Comparison of ENCODE assay signal across 22 cellular contexts in the genomic region with DNA sequence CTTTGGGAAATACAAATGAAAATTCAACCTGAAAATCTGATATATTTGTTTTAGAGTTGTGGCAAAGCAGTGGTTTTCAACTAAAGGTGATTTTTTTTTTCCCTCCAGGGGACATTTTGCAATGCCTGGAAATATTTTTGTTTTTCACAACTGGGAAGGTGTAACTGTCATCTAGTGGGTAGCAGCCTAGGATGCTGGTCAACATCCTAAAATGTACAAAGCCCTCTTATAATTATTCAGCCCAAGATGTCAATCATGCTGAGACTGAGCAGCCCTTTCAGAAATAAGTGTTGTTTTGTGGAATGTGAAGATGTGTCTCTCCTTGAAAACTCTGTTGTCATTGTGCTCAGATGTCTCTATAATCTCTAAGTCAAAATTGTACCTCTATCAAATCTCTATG.
"Had no signal": no experiment of that assay in that cellular context is flagged by ENCODE, and none has a peak within 500 bp of the region (broad histone marks: within the 10 kb centered on the region; RNA-seq: fewer than 3 reads in every experiment).

No MANE protein-coding gene starts in this region.

- H3K4me1 Mint-ChIP-seq: activated CD4-positive, alpha-beta memory T cell treated with anti-CD3 and anti-CD28 coated beads, Interleukin-2, amount 10 ng/mL, durations not matched to agents 7 days and 5 days; activated CD8-positive, alpha-beta memory T cell treated with anti-CD3 and anti-CD28 coated beads, Interleukin-2, amount 10 ng/mL, durations not matched to agents 7 days and 5 days; activated naive CD8-positive, alpha-beta T cell treated with anti-CD3 and anti-CD28 coated beads for 36 hours; natural killer cell; stimulated activated naive B cell treated with anti-CD40 and anti-IgM and Interleukin-4, amounts not matched to agents 10 μg/mL and 1 μg/mL and 100 μg/mL, for 72 hours had no signal

- H3K36me3 Mint-ChIP-seq: activated CD8-positive, alpha-beta memory T cell treated with anti-CD3 and anti-CD28 coated beads, Interleukin-2, amount 10 ng/mL, durations not matched to agents 7 days and 5 days; activated naive CD8-positive, alpha-beta T cell treated with anti-CD3 and anti-CD28 coated beads for 36 hours; natural killer cell; stimulated activated naive B cell treated with anti-CD40 and anti-IgM and Interleukin-4, amounts not matched to agents 10 μg/mL and 1 μg/mL and 100 μg/mL, for 72 hours had no signal

- H3K27ac ChIP-seq: brain microvascular endothelial cell, gastrocnemius medialis, ovary, sigmoid colon, vagina had no signal

- H3K27me3 Mint-ChIP-seq: activated CD4-positive, alpha-beta memory T cell treated with anti-CD3 and anti-CD28 coated beads, Interleukin-2, amount 10 ng/mL, durations not matched to agents 7 days and 5 days; activated CD8-positive, alpha-beta memory T cell treated with anti-CD3 and anti-CD28 coated beads, Interleukin-2, amount 10 ng/mL, durations not matched to agents 7 days and 5 days; activated naive CD8-positive, alpha-beta T cell treated with anti-CD3 and anti-CD28 coated beads for 36 hours; stimulated activated naive B cell treated with anti-CD40 and anti-IgM and Interleukin-4, amounts not matched to agents 10 μg/mL and 1 μg/mL and 100 μg/mL, for 72 hours had no signal

- H3K4me3 Mint-ChIP-seq: activated CD4-positive, alpha-beta memory T cell treated with anti-CD3 and anti-CD28 coated beads, Interleukin-2, amount 10 ng/mL, durations not matched to agents 7 days and 5 days; activated CD8-positive, alpha-beta memory T cell treated with anti-CD3 and anti-CD28 coated beads, Interleukin-2, amount 10 ng/mL, durations not matched to agents 7 days and 5 days; activated naive CD8-positive, alpha-beta T cell treated with anti-CD3 and anti-CD28 coated beads for 36 hours; natural killer cell; stimulated activated naive B cell treated with anti-CD40 and anti-IgM and Interleukin-4, amounts not matched to agents 10 μg/mL and 1 μg/mL and 100 μg/mL, for 72 hours had no signal

- H3K27ac Mint-ChIP-seq: activated CD4-positive, alpha-beta memory T cell treated with anti-CD3 and anti-CD28 coated beads, Interleukin-2, amount 10 ng/mL, durations not matched to agents 7 days and 5 days; activated CD8-positive, alpha-beta memory T cell treated with anti-CD3 and anti-CD28 coated beads, Interleukin-2, amount 10 ng/mL, durations not matched to agents 7 days and 5 days; activated naive CD8-positive, alpha-beta T cell treated with anti-CD3 and anti-CD28 coated beads for 36 hours; natural killer cell; stimulated activated naive B cell treated with anti-CD40 and anti-IgM and Interleukin-4, amounts not matched to agents 10 μg/mL and 1 μg/mL and 100 μg/mL, for 72 hours had no signal

- DNase-seq: activated CD4-positive, alpha-beta memory T cell treated with anti-CD3 and anti-CD28 coated beads, Interleukin-2, amount 10 ng/mL, durations not matched to agents 7 days and 5 days; activated CD4-positive, alpha-beta T cell treated with anti-CD3 and anti-CD28 coated beads for 48 hours; activated CD4-positive, CD25-positive, alpha-beta regulatory T cell; activated CD8-positive, alpha-beta memory T cell treated with anti-CD3 and anti-CD28 coated beads, Interleukin-2, amount 10 ng/mL, durations not matched to agents 7 days and 5 days; activated naive CD4-positive, alpha-beta T cell; activated naive CD8-positive, alpha-beta T cell treated with anti-CD3 and anti-CD28 coated beads for 36 hours; brain microvascular endothelial cell; cortex of kidney; effector CD4-positive, alpha-beta T cell; gastrocnemius medialis; heart left ventricle; left ventricle myocardium superior; mesenchymal stem cell; natural killer cell; ovary; sigmoid colon; stimulated activated naive B cell treated with anti-CD40 and anti-IgM and Interleukin-4, amounts not matched to agents 10 μg/mL and 1 μg/mL and 100 μg/mL, for 72 hours; T-helper 1 cell; T1000; trophoblast cell had no signal

- ATAC-seq: activated CD8-positive, alpha-beta memory T cell treated with anti-CD3 and anti-CD28 coated beads, Interleukin-2, amount 10 ng/mL, durations not matched to agents 7 days and 5 days; esophagus mucosa; natural killer cell; stimulated activated naive B cell treated with anti-CD40 and anti-IgM and Interleukin-4, amounts not matched to agents 10 μg/mL and 1 μg/mL and 100 μg/mL, for 72 hours had no signal

- H3K9me3 ChIP-seq: gastrocnemius medialis, ovary, sigmoid colon, vagina had no signal
